ENCODE assay signal across 15 cellular contexts in genomic region chr12:84727964-84728363, GRCh38.
A peak's percentile ranks its signal among the peaks of the same experiment; 100 is the strongest.
DNase-seq lines count a peak whose midpoint lies in the region; ATAC-seq and TF ChIP-seq lines count a peak whose summit lies in the region.
"Had no signal": no experiment of that assay in that cellular context is flagged by ENCODE, and none has a peak within 500 bp of the region (broad histone marks: within the 10 kb centered on the region; RNA-seq: fewer than 3 reads in every experiment).

No MANE protein-coding gene starts in this region.

- H3K4me1 ChIP-seq in HCT116 (ENCODE audit: control insufficient read depth in 1 of 2, insufficient read depth in 2 of 2, low read length in 2 of 2): peaks cover 9% of the 10 kb centered on the region in 2 experiments; a peak in 2 of 4 replicates
- peaks cover 4 to 5% of the 10 kb centered on the region in 2 experiments; a peak in 3 of 4 replicates for H3K4me1 ChIP-seq in SK-N-SH (ENCODE audit: control insufficient read depth in 1 of 2, insufficient read depth in 2 of 2, low read depth in 1 of 2, low read length in 1 of 2)
- H3K4me1 ChIP-seq: parathyroid adenoma had no signal

- H4K20me1 ChIP-seq in HCT116 (ENCODE audit: insufficient read depth): no peaks in the 10 kb centered on the region
- no peaks in the 10 kb centered on the region for H4K20me1 ChIP-seq in SK-N-SH (ENCODE audit: insufficient read depth)

- DNase-seq in Caki2 (ENCODE audit: low read depth): peak; percentile 22
- no peak for DNase-seq in HCT116 (ENCODE audit: low read depth, low spot score)
- DNase-seq in SK-N-SH: no peak
- DNase-seq in glomerular visceral epithelial cell (ENCODE audit: extremely low spot score): peak; percentile 50
- DNase-seq in CD14-positive monocyte (ENCODE audit: low spot score): no peak
- no peak for DNase-seq in substantia nigra (lab: John Stamatoyannopoulos, UW)
- no peak for DNase-seq in SIG-M5 (lab: John Stamatoyannopoulos, UW)
- DNase-seq: anterior cingulate cortex; C1 segment of cervical spinal cord; effector memory CD8-positive, alpha-beta T cell; mesenchymal stem cell; NCI-H1694 treated with DMSO at 0.1 percent for 48 hours; stimulated activated naive CD4-positive, alpha-beta T cell had no signal

- no TSS peak for BruUV-seq in HCT116 (replicated peaks; lab: Mats Ljungman, UMichigan)

- intact Hi-C loops in HCT116 (cut with micrococcal nuclease): no loop called here
- intact Hi-C loops in CD14-positive monocyte (cut with micrococcal nuclease): no loop called here

- POLR2A ChIA-PET in HCT116 (lab: Charles Lee) (no interaction called here), SK-N-SH (lab: Yijun Ruan, JAX) (no interaction called here)

- peaks cover 0 to 1% (median 0%) of the 10 kb centered on the region in 3 donors for H3K27me3 Mint-ChIP-seq in CD14-positive monocyte (ENCODE audit: low read depth in 3 of 3)
- H3K27me3 Mint-ChIP-seq: effector memory CD8-positive, alpha-beta T cell had no signal

- H2AFZ ChIP-seq in HCT116 (ENCODE audit: low read depth, low read length, poor library complexity, severe bottlenecking) (no peak overlapping the region), SK-N-SH (ENCODE audit: low read depth) (no peak overlapping the region; the same call in 1 of the 2 replicates)
- H2AFZ ChIP-seq: parathyroid adenoma had no signal

- H3K4me3 ChIP-seq in HCT116 (replicated peaks in 1 of 2; ENCODE audit: low read depth in 1 of 2, low read length in 2 of 2) (no peak overlapping the region), SK-N-SH (ENCODE audit: low read depth in 2 of 2, low read length in 1 of 2) (no peak overlapping the region)

- CTCF ChIA-PET in HCT116 (lab: Charles Lee): no interaction called here
- CTCF ChIA-PET in SK-N-SH (lab: Yijun Ruan, JAX): no interaction called here

- H3K9me3 ChIP-seq in HCT116 (ENCODE audit: control insufficient read depth in 1 of 2, insufficient read depth in 1 of 2, low read depth in 1 of 2, low read length in 2 of 2) (no peaks in the 10 kb centered on the region), SK-N-SH (no peaks in the 10 kb centered on the region)

- ATAC-seq in HCT116 (peak; percentile 42; the same call in 1 of the 2 replicates), GM18868 (IDR thresholded peaks at IDR 0.05; ENCODE audit: unreplicated experiment) (no peak)
- ATAC-seq: effector memory CD8-positive, alpha-beta T cell had no signal

- no peaks in the 10 kb centered on the region for H3K4me1 Mint-ChIP-seq in CD14-positive monocyte

- H3K79me2 ChIP-seq in HCT116 (ENCODE audit: insufficient read depth, low read length) (no peaks in the 10 kb centered on the region), SK-N-SH (ENCODE audit: insufficient read depth) (no peaks in the 10 kb centered on the region)
- H3K79me2 ChIP-seq: parathyroid adenoma had no signal

- WGBS in SK-N-SH (ENCODE audit: low lambda C conversion rate): 72% methylated on average over 3 of the region's 3 CpGs

- RAD21 ChIA-PET in HCT116 (lab: Charles Lee; ENCODE audit: low non-redundant PET in 1 of 2, low total read pairs in 2 of 2, uncharacterized antibody in 2 of 2, unreplicated experiment in 2 of 2): no interaction called here

- no peaks in the 10 kb centered on the region for H3F3A ChIP-seq in SK-N-SH (replicated peaks; ENCODE audit: insufficient read depth)

- H3K36me3 ChIP-seq in HCT116 (ENCODE audit: control insufficient read depth in 1 of 2, insufficient read depth in 2 of 2, low read length in 2 of 2) (no peaks in the 10 kb centered on the region), SK-N-SH (replicated peaks in 1 of 2; ENCODE audit: control insufficient read depth in 1 of 2, insufficient read depth in 2 of 2, low read length in 1 of 2) (no peaks in the 10 kb centered on the region)

- in situ Hi-C loops in Caki2 (cut with HindIII; ENCODE audit: low pct_unique_long_range_greater_than_20kb, low sequenced_read_pairs): no loop called here

- no peaks in the 10 kb centered on the region for H3K9me3 Mint-ChIP-seq in CD14-positive monocyte

- H3K27ac ChIP-seq in HCT116 (ENCODE audit: low read depth, low read length) (no peak overlapping the region), SK-N-SH (ENCODE audit: low read depth in 2 of 2, low read length in 1 of 2) (no peak overlapping the region), substantia nigra (ENCODE audit: low read depth, low read length, poor library complexity, severe bottlenecking) (no peak overlapping the region)
- H3K27ac ChIP-seq: parathyroid adenoma had no signal

- TF ChIP-seq EP300 in SK-N-SH (IDR thresholded peaks at IDR 0.05; ENCODE audit: borderline replicate concordance in 1 of 2, low read depth in 1 of 2, low read length in 1 of 2): no peak

- H3K27ac Mint-ChIP-seq in CD14-positive monocyte: no peak overlapping the region
- H3K27ac Mint-ChIP-seq: effector memory CD8-positive, alpha-beta T cell had no signal

- no peaks in the 10 kb centered on the region for H3K36me3 Mint-ChIP-seq in CD14-positive monocyte

- peak overlapping the region; percentile 5; the same call in 1 of the 2 replicates for H3K4me2 ChIP-seq in HCT116 (ENCODE audit: low read length)
- H3K4me2 ChIP-seq in SK-N-SH: no peak overlapping the region

- no peak for TF ChIP-seq POLR2A in HCT116 (IDR thresholded peaks at IDR 0.05; ENCODE audit: borderline replicate concordance, extremely low read depth, insufficient read depth, insufficient read length)

- H3K9ac ChIP-seq in HCT116 (ENCODE audit: low read length): no peak overlapping the region
- no peak overlapping the region for H3K9ac ChIP-seq in SK-N-SH
- H3K9ac ChIP-seq: parathyroid adenoma had no signal

- TF ChIP-seq RAD21 in HCT116 (IDR thresholded peaks at IDR 0.05; ENCODE audit: low read depth) (no peak), SK-N-SH (IDR thresholded peaks at IDR 0.05; ENCODE audit: low read length) (no peak)

- H3K9me2 ChIP-seq in HCT116 (ENCODE audit: insufficient read depth) (no peaks in the 10 kb centered on the region), SK-N-SH (no peaks in the 10 kb centered on the region)

- TF ChIP-seq CTCF in HCT116 (IDR thresholded peaks at IDR 0.05 in 2 of 3, conservative IDR thresholded peaks at IDR 0.05 in 1 of 3; ENCODE audit: borderline replicate concordance in 1 of 3, insufficient read depth in 1 of 3, low read depth in 2 of 3, low read length in 2 of 3) (no peak), SK-N-SH (IDR thresholded peaks at IDR 0.05) (no peak), CD14-positive monocyte (IDR thresholded peaks at IDR 0.05) (no peak)

- H3K27me3 ChIP-seq in HCT116 (ENCODE audit: insufficient read depth, low read length) (no peaks in the 10 kb centered on the region), SK-N-SH (ENCODE audit: insufficient read depth) (no peaks in the 10 kb centered on the region)

- no peak overlapping the region for H3K4me3 Mint-ChIP-seq in CD14-positive monocyte
- H3K4me3 Mint-ChIP-seq: effector memory CD8-positive, alpha-beta T cell had no signal

TF ChIP-seq in HCT116, 20 proteins besides CTCF, POLR2A, EP300 and RAD21:
- TF ChIP-seq, protein P1, sequence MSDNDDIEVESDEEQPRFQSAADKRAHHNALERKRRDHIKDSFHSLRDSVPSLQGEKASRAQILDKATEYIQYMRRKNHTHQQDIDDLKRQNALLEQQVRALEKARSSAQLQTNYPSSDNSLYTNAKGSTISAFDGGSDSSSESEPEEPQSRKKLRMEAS (IDR thresholded peaks at IDR 0.05): no peak
- peak; percentile 58 for TF ChIP-seq TCF7L2 (IDR thresholded peaks at IDR 0.05; ENCODE audit: borderline replicate concordance, extremely low read depth, insufficient read depth, insufficient read length)
- TF ChIP-seq, protein P2, sequence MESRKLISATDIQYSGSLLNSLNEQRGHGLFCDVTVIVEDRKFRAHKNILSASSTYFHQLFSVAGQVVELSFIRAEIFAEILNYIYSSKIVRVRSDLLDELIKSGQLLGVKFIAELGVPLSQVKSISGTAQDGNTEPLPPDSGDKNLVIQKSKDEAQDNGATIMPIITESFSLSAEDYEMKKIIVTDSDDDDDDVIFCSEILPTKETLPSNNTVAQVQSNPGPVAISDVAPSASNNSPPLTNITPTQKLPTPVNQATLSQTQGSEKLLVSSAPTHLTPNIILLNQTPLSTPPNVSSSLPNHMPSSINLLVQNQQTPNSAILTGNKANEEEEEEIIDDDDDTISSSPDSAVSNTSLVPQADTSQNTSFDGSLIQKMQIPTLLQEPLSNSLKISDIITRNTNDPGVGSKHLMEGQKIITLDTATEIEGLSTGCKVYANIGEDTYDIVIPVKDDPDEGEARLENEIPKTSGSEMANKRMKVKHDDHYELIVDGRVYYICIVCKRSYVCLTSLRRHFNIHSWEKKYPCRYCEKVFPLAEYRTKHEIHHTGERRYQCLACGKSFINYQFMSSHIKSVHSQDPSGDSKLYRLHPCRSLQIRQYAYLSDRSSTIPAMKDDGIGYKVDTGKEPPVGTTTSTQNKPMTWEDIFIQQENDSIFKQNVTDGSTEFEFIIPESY (IDR thresholded peaks at IDR 0.05; ENCODE audit: extremely low read depth, insufficient replicate concordance, low read length): no peak

TF ChIP-seq in SK-N-SH, 30 proteins besides CTCF, POLR2A, EP300 and RAD21 (continues in another document):
- TF ChIP-seq RXRA (IDR thresholded peaks at IDR 0.05; ENCODE audit: borderline replicate concordance, low read depth) (no peak), RCOR1 (IDR thresholded peaks at IDR 0.05; ENCODE audit: low read length) (no peak), FOXJ3 (CRISPR knock-in tag; IDR thresholded peaks at IDR 0.05) (no peak), MEF2A (IDR thresholded peaks at IDR 0.05; ENCODE audit: borderline replicate concordance, low read depth) (no peak), SMC3 (IDR thresholded peaks at IDR 0.05; ENCODE audit: low read depth, low read length) (no peak), TAF1 (IDR thresholded peaks at IDR 0.05; ENCODE audit: borderline replicate concordance, low read depth, low read length) (no peak)
- TF ChIP-seq, protein P3, sequence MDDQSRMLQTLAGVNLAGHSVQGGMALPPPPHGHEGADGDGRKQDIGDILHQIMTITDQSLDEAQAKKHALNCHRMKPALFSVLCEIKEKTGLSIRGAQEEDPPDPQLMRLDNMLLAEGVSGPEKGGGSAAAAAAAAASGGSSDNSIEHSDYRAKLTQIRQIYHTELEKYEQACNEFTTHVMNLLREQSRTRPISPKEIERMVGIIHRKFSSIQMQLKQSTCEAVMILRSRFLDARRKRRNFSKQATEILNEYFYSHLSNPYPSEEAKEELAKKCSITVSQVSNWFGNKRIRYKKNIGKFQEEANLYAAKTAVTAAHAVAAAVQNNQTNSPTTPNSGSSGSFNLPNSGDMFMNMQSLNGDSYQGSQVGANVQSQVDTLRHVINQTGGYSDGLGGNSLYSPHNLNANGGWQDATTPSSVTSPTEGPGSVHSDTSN (IDR thresholded peaks at IDR 0.05): peak; percentile 72
- TF ChIP-seq, protein P4, sequence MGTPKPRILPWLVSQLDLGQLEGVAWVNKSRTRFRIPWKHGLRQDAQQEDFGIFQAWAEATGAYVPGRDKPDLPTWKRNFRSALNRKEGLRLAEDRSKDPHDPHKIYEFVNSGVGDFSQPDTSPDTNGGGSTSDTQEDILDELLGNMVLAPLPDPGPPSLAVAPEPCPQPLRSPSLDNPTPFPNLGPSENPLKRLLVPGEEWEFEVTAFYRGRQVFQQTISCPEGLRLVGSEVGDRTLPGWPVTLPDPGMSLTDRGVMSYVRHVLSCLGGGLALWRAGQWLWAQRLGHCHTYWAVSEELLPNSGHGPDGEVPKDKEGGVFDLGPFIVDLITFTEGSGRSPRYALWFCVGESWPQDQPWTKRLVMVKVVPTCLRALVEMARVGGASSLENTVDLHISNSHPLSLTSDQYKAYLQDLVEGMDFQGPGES (IDR thresholded peaks at IDR 0.05; ENCODE audit: low read depth, low read length): no peak

Comparison
In these comparisons a context has a peak if more than half of its experiments do, and no peak if none do; other contexts are left out.
1. DNase-seq: peak in Caki2 (single experiment) and glomerular visceral epithelial cell (single experiment); none in HCT116 (single experiment), SK-N-SH (single experiment), CD14-positive monocyte (single experiment), substantia nigra (0 of 49) and SIG-M5 (single experiment).